In the genomic region with DNA sequence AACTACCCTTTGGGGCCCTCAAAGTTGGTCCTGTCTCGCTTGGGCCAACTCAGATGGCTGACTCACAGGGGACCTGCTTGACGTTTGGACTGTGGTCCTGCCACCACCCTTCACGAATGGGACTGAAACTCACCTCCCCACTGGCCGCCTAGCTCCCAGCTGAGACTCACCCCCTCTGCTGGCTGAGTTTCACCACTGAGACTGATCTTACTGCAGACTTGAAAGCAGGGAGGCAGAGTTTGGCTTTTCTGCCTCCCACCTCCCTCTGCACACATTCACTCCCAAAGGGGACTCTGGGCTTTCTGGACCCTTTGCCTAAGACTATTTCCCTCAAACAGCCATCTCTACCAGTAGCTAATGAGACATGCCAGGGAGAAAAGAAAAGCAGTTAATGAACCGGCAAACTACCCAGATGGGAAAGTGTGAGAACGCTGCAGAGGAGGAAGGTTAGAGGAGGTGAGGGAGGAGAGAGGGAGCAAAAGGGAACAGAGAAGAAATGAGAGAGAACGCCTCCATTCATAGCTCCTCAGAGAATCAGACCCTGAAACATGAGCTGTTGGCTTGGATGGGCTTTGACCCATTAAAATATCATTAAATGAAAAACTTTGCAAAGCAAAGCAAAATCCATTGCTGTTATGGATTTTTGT, we compare ENCODE assay signal across 8 cellular contexts.
DNase-seq lines count a peak whose midpoint lies in the region; ATAC-seq, FAIRE-seq and TF ChIP-seq lines count a peak whose summit lies in the region.
"Not testable (repeated sequence)": the region's sequence is repeated elsewhere in the genome, so short reads cannot be mapped to it uniquely, and the experiment has no call there.

No MANE protein-coding gene starts in this region.

- not testable (repeated sequence) for H3K36me3 ChIP-seq in HCT116 (ENCODE audit: control insufficient read depth in 1 of 2, insufficient read depth in 2 of 2, low read length in 2 of 2); hepatocyte (replicated peaks; ENCODE audit: insufficient read depth, low read depth); smooth muscle cell (ENCODE audit: low read depth)

- not testable (repeated sequence) for H2AFZ ChIP-seq in HCT116 (ENCODE audit: low read depth, low read length, poor library complexity, severe bottlenecking); hepatocyte; smooth muscle cell (ENCODE audit: low read depth)

- H3K27ac ChIP-seq in HCT116 (ENCODE audit: low read depth, low read length); hepatocyte; smooth muscle cell (ENCODE audit: low read depth): not testable (repeated sequence)

- not testable (repeated sequence) for DNase-seq in GM12891 (ENCODE audit: insufficient read length, low spot score); HCT116 (ENCODE audit: low read depth, low spot score); hepatocyte (ENCODE audit: low spot score); smooth muscle cell (lab: John Stamatoyannopoulos, UW; ENCODE audit: unreplicated experiment)
- peak; percentile 88 for DNase-seq in NCI-H69 (lab: John Stamatoyannopoulos, UW)

- POLR2A ChIA-PET in HCT116 (lab: Charles Lee), result not testable (repeated sequence)

- not testable (repeated sequence) for H4K20me1 ChIP-seq in HCT116 (ENCODE audit: insufficient read depth); hepatocyte (ENCODE audit: insufficient read depth, poor library complexity, severe bottlenecking); smooth muscle cell (ENCODE audit: low read depth)

- H3K4me1 ChIP-seq in HCT116 (ENCODE audit: control insufficient read depth in 1 of 2, insufficient read depth in 2 of 2, low read length in 2 of 2); hepatocyte (ENCODE audit: insufficient read depth); smooth muscle cell (ENCODE audit: low read depth): not testable (repeated sequence)

- RAD21 ChIA-PET in HCT116 (lab: Charles Lee; ENCODE audit: low non-redundant PET in 1 of 2, low total read pairs in 2 of 2, uncharacterized antibody in 2 of 2, unreplicated experiment in 2 of 2), result interaction anchor here in 1 of 2 experiments (1.6 kb wide), 1 partner anchor 82 kb away, joined by 4 read pairs; no protein-coding TSS in a partner anchor

- not testable (repeated sequence) for H3K27me3 ChIP-seq in HCT116 (ENCODE audit: insufficient read depth, low read length); hepatocyte; smooth muscle cell (ENCODE audit: low read depth)

- intact Hi-C loops in HCT116 (cut with micrococcal nuclease), result loop anchor here (5.0 kb wide), 2 partner anchors 81 to 441 kb away; no protein-coding TSS in a partner anchor

- CTCF ChIA-PET in HCT116 (lab: Charles Lee), result interaction anchor here (1.8 kb wide), 1 partner anchor 82 kb away, joined by 13 read pairs; no protein-coding TSS in a partner anchor

- 67% methylated on average over 4 of the region's 7 CpGs for WGBS in hepatocyte (ENCODE audit: low lambda C conversion rate, missing lambda C conversion rate)
- WGBS in smooth muscle cell (ENCODE audit: low lambda C conversion rate), result 70% methylated on average over 4 of the region's 7 CpGs

- TF ChIP-seq CTCF in HCT116 (IDR thresholded peaks at IDR 0.05 in 2 of 3, conservative IDR thresholded peaks at IDR 0.05 in 1 of 3; ENCODE audit: borderline replicate concordance in 1 of 3, insufficient read depth in 1 of 3, low read depth in 2 of 3, low read length in 2 of 3) (peak in 2 of 3 experiments; percentile 20; a peak in 1 of 6 replicates), hepatocyte (IDR thresholded peaks at IDR 0.05; ENCODE audit: poor library complexity) (peak; percentile 24), smooth muscle cell (IDR thresholded peaks at IDR 0.05; ENCODE audit: borderline replicate concordance, insufficient read depth, poor library complexity, severe bottlenecking) (peak; percentile 8)
- not testable (repeated sequence) for TF ChIP-seq CTCF in brain (conservative IDR thresholded peaks at IDR 0.05)

- FAIRE-seq in GM12891 (lab: Jason Lieb, UNC), result peak; percentile 94

- H3K79me2 ChIP-seq in HCT116 (ENCODE audit: insufficient read depth, low read length); hepatocyte; smooth muscle cell (ENCODE audit: low read depth): not testable (repeated sequence)

- H3K4me3 Mint-ChIP-seq in brain, result peak overlapping the region in 3 of 5 experiments; percentile 8 to 68 (median 33)

- not testable (repeated sequence) for H3K27me3 Mint-ChIP-seq in brain

- not testable (repeated sequence) for BruUV-seq in HCT116 (replicated peaks; lab: Mats Ljungman, UMichigan)

- H3K4me1 Mint-ChIP-seq in brain, result not testable (repeated sequence)

- not testable (repeated sequence) for H3K9me2 ChIP-seq in HCT116 (ENCODE audit: insufficient read depth); hepatocyte (replicated peaks; ENCODE audit: insufficient read depth)

- not testable (repeated sequence) for H3K9me3 Mint-ChIP-seq in brain

- not testable (repeated sequence) for TF ChIP-seq POLR2A in GM12891 (IDR thresholded peaks at IDR 0.05; ENCODE audit: low read depth, low read length); HCT116 (IDR thresholded peaks at IDR 0.05; ENCODE audit: borderline replicate concordance, extremely low read depth, insufficient read depth, insufficient read length)

- H3K4me2 ChIP-seq in HCT116 (ENCODE audit: low read length); hepatocyte; smooth muscle cell: not testable (repeated sequence)

- H3K9ac ChIP-seq in HCT116 (ENCODE audit: low read length); smooth muscle cell (ENCODE audit: low read depth): not testable (repeated sequence)

- H3K36me3 Mint-ChIP-seq in brain, result not testable (repeated sequence)

- TF ChIP-seq RAD21 in HCT116 (IDR thresholded peaks at IDR 0.05; ENCODE audit: low read depth), result not testable (repeated sequence)

- peak overlapping the region in 4 of 5 experiments; percentile 23 to 75 (median 37) for H3K27ac Mint-ChIP-seq in brain

- H3K4me3 ChIP-seq in HCT116 (replicated peaks in 1 of 2; ENCODE audit: low read depth in 1 of 2, low read length in 2 of 2); hepatocyte; smooth muscle cell: not testable (repeated sequence)

- not testable (repeated sequence) for H3F3A ChIP-seq in smooth muscle cell (ENCODE audit: low read depth)

- ATAC-seq in GM19395 (IDR thresholded peaks at IDR 0.05; ENCODE audit: unreplicated experiment) (peak; percentile 100), HCT116 (peak; percentile 100), HG03103 (IDR thresholded peaks at IDR 0.05; ENCODE audit: low read depth, unreplicated experiment) (peak; percentile 99)

- H3K9me3 ChIP-seq in HCT116 (ENCODE audit: control insufficient read depth in 1 of 2, insufficient read depth in 1 of 2, low read depth in 1 of 2, low read length in 2 of 2); hepatocyte (ENCODE audit: low read depth); smooth muscle cell (replicated peaks; ENCODE audit: low read depth): not testable (repeated sequence)
